1 cellular context compared by ENCODE assay signal in genomic region chr14:50532502-50533313, GRCh38.
A peak's percentile ranks its signal among the peaks of the same experiment; 100 is the strongest.
TF ChIP-seq lines count a peak whose summit lies in the region.

Gene MAP4K5 (minus strand): TSS chr14:50532569. CDS start chr14:50532049, 520 bp downstream.

TF ChIP-seq in HepG2, 621 proteins besides CTCF, POLR2A, EP300 and RAD21 (continued from another document and continues in another):
- TF ChIP-seq HBP1 (CRISPR knock-in tag; IDR thresholded peaks at IDR 0.05; ENCODE audit: low read depth) (no peak), ZKSCAN1 (IDR thresholded peaks at IDR 0.05; ENCODE audit: low read length) (no peak), ATF3 (CRISPR knock-in tag; IDR thresholded peaks at IDR 0.05) (no peak), U2AF2 (IDR thresholded peaks at IDR 0.05; ENCODE audit: low read depth, low read length) (no peak), ZNF446 (CRISPR knock-in tag; IDR thresholded peaks at IDR 0.05) (no peak; the same call in 1 of the 2 replicates), RELA (CRISPR knock-in tag; IDR thresholded peaks at IDR 0.05) (no peak), HDAC2 (CRISPR knock-in tag; IDR thresholded peaks at IDR 0.05) (peak; percentile 66), TEAD3 (CRISPR knock-in tag; optimal IDR thresholded peaks at IDR 0.05; ENCODE audit: borderline replicate concordance) (peak; percentile 23), ZNF329 (CRISPR knock-in tag; IDR thresholded peaks at IDR 0.05; ENCODE audit: low read depth) (no peak), ZFX (CRISPR knock-in tag; IDR thresholded peaks at IDR 0.05; ENCODE audit: low read depth) (peak; percentile 70; the same call in 1 of the 2 replicates), ZNF552 (CRISPR knock-in tag; IDR thresholded peaks at IDR 0.05; ENCODE audit: borderline replicate concordance) (no peak), NFKB2 (CRISPR knock-in tag; IDR thresholded peaks at IDR 0.05; ENCODE audit: borderline replicate concordance) (peak; percentile 76; the same call in 1 of the 2 replicates), REPIN1 (CRISPR knock-in tag; IDR thresholded peaks at IDR 0.05; ENCODE audit: borderline replicate concordance, low read depth) (peak; percentile 88; the same call in 1 of the 2 replicates), RAD51 (IDR thresholded peaks at IDR 0.05; ENCODE audit: borderline replicate concordance) (no peak), ZNF281 (CRISPR knock-in tag; IDR thresholded peaks at IDR 0.05; ENCODE audit: borderline replicate concordance) (no peak), GLMP (CRISPR knock-in tag; IDR thresholded peaks at IDR 0.05; ENCODE audit: borderline replicate concordance) (no peak), ZFP37 (CRISPR knock-in tag; IDR thresholded peaks at IDR 0.05; ENCODE audit: borderline replicate concordance) (no peak), ZNF282 (IDR thresholded peaks at IDR 0.05; ENCODE audit: partially characterized antibody) (no peak), BORCS8-MEF2B (CRISPR knock-in tag; IDR thresholded peaks at IDR 0.05) (peak; percentile 85), CCDC6 (CRISPR knock-in tag; IDR thresholded peaks at IDR 0.05) (0 out of 2 replicates have a peak, but pooled peaks have one; percentile 10), XRCC5 (optimal IDR thresholded peaks at IDR 0.05; ENCODE audit: low read length) (peak; percentile 37), SNAPC2 (CRISPR knock-in tag; IDR thresholded peaks at IDR 0.05) (no peak), ZNF737 (CRISPR knock-in tag; IDR thresholded peaks at IDR 0.05; ENCODE audit: borderline replicate concordance) (no peak), ZNF580 (CRISPR knock-in tag; IDR thresholded peaks at IDR 0.05; ENCODE audit: borderline replicate concordance, low read depth) (no peak), ZNF235 (CRISPR knock-in tag; IDR thresholded peaks at IDR 0.05; ENCODE audit: borderline replicate concordance) (no peak), PREB (CRISPR knock-in tag; IDR thresholded peaks at IDR 0.05) (no peak), MIXL1 (CRISPR knock-in tag; IDR thresholded peaks at IDR 0.05) (no peak), PTBP1 (IDR thresholded peaks at IDR 0.05; ENCODE audit: low read depth, low read length, poor library complexity, severe bottlenecking) (no peak), ZBED4 (CRISPR knock-in tag; IDR thresholded peaks at IDR 0.05; ENCODE audit: borderline replicate concordance) (peak; percentile 95; the same call in 1 of the 2 replicates), GATAD2A (CRISPR knock-in tag; IDR thresholded peaks at IDR 0.05) (peak; percentile 35; the same call in 1 of the 2 replicates), ZNF652 (CRISPR knock-in tag; IDR thresholded peaks at IDR 0.05; ENCODE audit: borderline replicate concordance, low read depth) (no peak), ZNF335 (CRISPR knock-in tag; IDR thresholded peaks at IDR 0.05) (no peak), SKIL (CRISPR knock-in tag; IDR thresholded peaks at IDR 0.05; ENCODE audit: borderline replicate concordance) (0 out of 2 replicates have a peak, but pooled peaks have one; percentile 41), TCF7 (IDR thresholded peaks at IDR 0.05; ENCODE audit: low read depth) (no peak), ZNF629 (CRISPR knock-in tag; conservative IDR thresholded peaks at IDR 0.05) (no peak), ELF4 (CRISPR knock-in tag; IDR thresholded peaks at IDR 0.05; ENCODE audit: borderline replicate concordance) (no peak), MAZ (IDR thresholded peaks at IDR 0.05; ENCODE audit: borderline replicate concordance, low read depth, low read length) (no peak), MAZ (CRISPR knock-in tag; IDR thresholded peaks at IDR 0.05; ENCODE audit: low read depth) (peak; percentile 79; the same call in 1 of the 2 replicates), ZNF333 (CRISPR knock-in tag; IDR thresholded peaks at IDR 0.05; ENCODE audit: borderline replicate concordance) (no peak), CREBL2 (CRISPR knock-in tag; IDR thresholded peaks at IDR 0.05; ENCODE audit: borderline replicate concordance) (no peak), ZNF451 (CRISPR knock-in tag; IDR thresholded peaks at IDR 0.05) (0 out of 2 replicates have a peak, but pooled peaks have one; percentile 90), POLR2AphosphoS2 (IDR thresholded peaks at IDR 0.05; ENCODE audit: low read depth, low read length) (no peak), ZNF800 (CRISPR knock-in tag; IDR thresholded peaks at IDR 0.05) (no peak; the same call in 1 of the 2 replicates), IRF2 (CRISPR knock-in tag; IDR thresholded peaks at IDR 0.05) (peak; percentile 65; the same call in 1 of the 2 replicates), MED1 (CRISPR knock-in tag; IDR thresholded peaks at IDR 0.05) (peak; percentile 50), NONO (IDR thresholded peaks at IDR 0.05) (no peak), NONO (CRISPR knock-in tag; conservative IDR thresholded peaks at IDR 0.05) (peak; percentile 93), MED13 (CRISPR knock-in tag; IDR thresholded peaks at IDR 0.05) (no peak), FUBP1 (CRISPR knock-in tag; IDR thresholded peaks at IDR 0.05; ENCODE audit: borderline replicate concordance) (no peak), ZMYM3 (CRISPR knock-in tag; IDR thresholded peaks at IDR 0.05) (0 out of 2 replicates have a peak, but pooled peaks have one; percentile 37)
